In the genomic region with DNA sequence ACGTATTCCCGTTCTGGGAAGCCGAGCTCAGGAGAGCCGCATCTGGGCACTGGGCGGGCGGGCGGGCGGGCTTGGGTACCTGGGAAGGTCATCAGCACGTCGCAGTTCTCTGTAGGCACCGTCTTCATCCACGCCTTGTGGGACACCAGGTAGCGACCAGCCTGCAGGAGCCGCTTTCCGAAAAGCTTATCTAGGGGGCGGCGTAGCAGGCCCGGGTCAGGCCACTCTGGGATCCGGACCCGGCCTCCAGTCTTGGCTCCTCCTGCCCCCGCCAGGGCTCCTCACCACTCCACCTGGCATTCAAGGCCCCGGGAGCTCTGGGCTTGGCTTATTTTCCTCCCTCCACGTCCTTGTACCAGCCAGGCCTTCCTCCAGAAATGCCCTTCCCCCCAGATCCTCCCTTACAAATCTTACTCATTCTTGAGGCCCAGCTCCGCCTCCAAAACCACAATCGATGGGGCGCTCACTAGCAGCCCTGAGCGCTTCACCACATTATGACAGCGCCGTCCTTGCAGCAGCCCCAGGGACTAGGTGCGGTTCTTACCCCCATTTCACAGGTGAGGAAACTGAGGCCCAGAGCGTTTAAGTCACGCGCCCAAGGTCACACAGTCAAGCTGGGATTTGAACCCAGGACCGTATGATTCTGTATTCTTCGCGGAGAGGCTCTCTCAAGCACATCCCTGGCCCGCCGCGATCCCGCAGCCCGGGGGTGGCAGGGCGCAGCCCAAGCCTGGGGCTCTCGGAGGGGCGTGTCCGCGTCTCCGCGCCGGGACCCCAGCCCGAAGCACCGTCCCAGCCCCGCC, we compare ENCODE assay signal across 8 cellular contexts. TPM values are rescaled to one million over a fixed set of nuclear protein-coding genes. Genes with fewer than 3 reads are reported as not detected.
DNase-seq lines count a peak whose midpoint lies in the region; ATAC-seq and TF ChIP-seq lines count a peak whose summit lies in the region.

No MANE protein-coding gene starts in this region.

- H3K27me3 ChIP-seq in DOHH2 (ENCODE audit: control insufficient read depth, low read length) (peaks cover 8% of the 10 kb centered on the region), KMS-11 (ENCODE audit: insufficient read depth, low read depth) (no peaks in the 10 kb centered on the region), colonic mucosa (peaks cover 10% of the 10 kb centered on the region)

- no peaks in the 10 kb centered on the region for H3K9me2 ChIP-seq in DOHH2 (replicated peaks; ENCODE audit: control insufficient read depth, low read length)

- peak overlapping the region; percentile 86 for H3K4me3 ChIP-seq in DOHH2 (ENCODE audit: low read length)
- H3K4me3 ChIP-seq in KMS-11 (IDR thresholded peaks at IDR 0.05; ENCODE audit: insufficient read depth, low read depth, low read length): no peak overlapping the region
- H3K4me3 ChIP-seq in colonic mucosa: peak overlapping the region; percentile 82

- peaks cover 8% of the 10 kb centered on the region for H3F3A ChIP-seq in DOHH2 (ENCODE audit: control insufficient read depth, insufficient read depth)

- H3K4me2 ChIP-seq in DOHH2 (ENCODE audit: low read length): peak overlapping the region; percentile 96
- peak overlapping the region; percentile 78 for H3K4me2 ChIP-seq in KMS-11

- H2AFZ ChIP-seq in KMS-11 (ENCODE audit: low read depth): peak overlapping the region; percentile 88

- H3K9ac ChIP-seq in KMS-11 (peak overlapping the region; percentile 66), colonic mucosa (ENCODE audit: low read depth in 2 of 2, low read length in 2 of 2) (peak overlapping the region; percentile 63 to 80)

- ATAC-seq in stimulated activated naive CD8-positive, alpha-beta T cell treated with anti-CD3 and anti-CD28 coated beads, Interleukin-15, Interleukin-2, amounts not matched to agents 100 U/mL and 50 U/mL, for 24 hours: peak; percentile 54
- no peak for ATAC-seq in HG03159 (IDR thresholded peaks at IDR 0.05; ENCODE audit: unreplicated experiment)

- H3K36me3 ChIP-seq in DOHH2 (ENCODE audit: control insufficient read depth, low read length): peaks cover 14% of the 10 kb centered on the region
- no peaks in the 10 kb centered on the region for H3K36me3 ChIP-seq in KMS-11 (ENCODE audit: insufficient read depth)
- no peaks in the 10 kb centered on the region for H3K36me3 ChIP-seq in colonic mucosa

- H4K20me1 ChIP-seq in DOHH2 (ENCODE audit: control insufficient read depth, insufficient read depth, low read depth, low read length) (no peaks in the 10 kb centered on the region), KMS-11 (ENCODE audit: insufficient read depth) (no peaks in the 10 kb centered on the region)

- H3K79me2 ChIP-seq in DOHH2 (ENCODE audit: control insufficient read depth, low read length) (peaks cover 14% of the 10 kb centered on the region), KMS-11 (ENCODE audit: insufficient read depth, low read depth) (no peaks in the 10 kb centered on the region)

- intact Hi-C loops in colonic mucosa (cut with DNase I): loop anchor here (2.0 kb wide), 1 partner anchor 29 kb away; a partner anchor contains a TSS

- TF ChIP-seq CTCF in DOHH2 (IDR thresholded peaks at IDR 0.05; ENCODE audit: low read depth, low read length, poor library complexity, severe bottlenecking): no peak
- no peak for TF ChIP-seq CTCF in KMS-11 (conservative IDR thresholded peaks at IDR 0.05; ENCODE audit: low read depth, low read length)
- TF ChIP-seq CTCF in colonic mucosa (IDR thresholded peaks at IDR 0.05): no peak

- H3K27ac ChIP-seq in DOHH2 (ENCODE audit: low read depth, low read length) (no peak overlapping the region), KMS-11 (peak overlapping the region; percentile 60), colonic mucosa (peak overlapping the region; percentile 74)

- peak; percentile 63 to 74 for DNase-seq in activated CD4-positive, alpha-beta T cell treated with anti-CD3 and anti-CD28 coated beads for 24 hours (ENCODE audit: low read depth in 2 of 2)
- DNase-seq in colonic mucosa (no peak), mucosa of gallbladder (ENCODE audit: low spot score) (peak; percentile 88), occipital lobe (lab: John Stamatoyannopoulos, UW) (no peak)
- DNase-seq in stimulated activated naive CD8-positive, alpha-beta T cell treated with anti-CD3 and anti-CD28 coated beads, Interleukin-15, Interleukin-2, amounts not matched to agents 100 U/mL and 50 U/mL, for 24 hours: peak; percentile 81

- H3K4me1 ChIP-seq in DOHH2 (ENCODE audit: control insufficient read depth, low read length): peaks cover 39% of the 10 kb centered on the region
- H3K4me1 ChIP-seq in KMS-11 (ENCODE audit: low read depth, poor library complexity, severe bottlenecking): peaks cover 19% of the 10 kb centered on the region
- H3K4me1 ChIP-seq in colonic mucosa: peaks cover 26% of the 10 kb centered on the region

- H3K9me3 ChIP-seq in DOHH2 (ENCODE audit: control insufficient read depth, insufficient read depth, low read length) (peaks cover 10% of the 10 kb centered on the region; the same call in 1 of the 2 replicates), colonic mucosa (no peaks in the 10 kb centered on the region)

RNA-seq across cellular contexts. Expression of a gene that starts 0.8 kb away (rescaled TPM):
- 10 to 100 TPM in 1 of 2 donors, 1 to 10 TPM in 1; 8.9 to 13.7 TPM for total RNA-seq in colonic mucosa
- total RNA-seq in mucosa of gallbladder: 33.2 TPM
- 29.6 TPM for total RNA-seq in occipital lobe

RNA-seq across cellular contexts. Expression of a gene that starts 3.5 kb away (rescaled TPM):
- total RNA-seq in colonic mucosa: 10 to 100 TPM; 15.4 to 26.9 TPM
- total RNA-seq in mucosa of gallbladder: 24.7 TPM
- total RNA-seq in occipital lobe: 23.2 TPM

RNA-seq across cellular contexts. Expression of a gene that starts 24.4 kb away (rescaled TPM):
- 10 to 100 TPM; 39.1 to 45.0 TPM for total RNA-seq in colonic mucosa
- 37.9 TPM for total RNA-seq in mucosa of gallbladder
- 10.0 TPM for total RNA-seq in occipital lobe

RNA-seq across cellular contexts. Expression of a gene that starts 28.1 kb away (rescaled TPM):
- total RNA-seq in colonic mucosa (100 to 1,000 TPM; 127 to 184 TPM), mucosa of gallbladder (102 TPM), occipital lobe (9.0 TPM)

RNA-seq across cellular contexts. Expression of a gene that starts 30.6 kb away (rescaled TPM):
- total RNA-seq in colonic mucosa (1 to 10 TPM; 4.3 to 5.2 TPM), mucosa of gallbladder (20.1 TPM), occipital lobe (20.6 TPM)

Comparison
In these comparisons a context has a peak if more than half of its experiments do, and no peak if none do; other contexts are left out.
1. DNase-seq: peak in activated CD4-positive, alpha-beta T cell treated with anti-CD3 and anti-CD28 coated beads for 24 hours (2 of 2), mucosa of gallbladder (single experiment) and stimulated activated naive CD8-positive, alpha-beta T cell treated with anti-CD3 and anti-CD28 coated beads, Interleukin-15, Interleukin-2, amounts not matched to agents 100 U/mL and 50 U/mL, for 24 hours (single experiment); none in colonic mucosa (single experiment) and occipital lobe (single experiment).